Comparison of ENCODE assay signal across 8 cellular contexts in the genomic region with DNA sequence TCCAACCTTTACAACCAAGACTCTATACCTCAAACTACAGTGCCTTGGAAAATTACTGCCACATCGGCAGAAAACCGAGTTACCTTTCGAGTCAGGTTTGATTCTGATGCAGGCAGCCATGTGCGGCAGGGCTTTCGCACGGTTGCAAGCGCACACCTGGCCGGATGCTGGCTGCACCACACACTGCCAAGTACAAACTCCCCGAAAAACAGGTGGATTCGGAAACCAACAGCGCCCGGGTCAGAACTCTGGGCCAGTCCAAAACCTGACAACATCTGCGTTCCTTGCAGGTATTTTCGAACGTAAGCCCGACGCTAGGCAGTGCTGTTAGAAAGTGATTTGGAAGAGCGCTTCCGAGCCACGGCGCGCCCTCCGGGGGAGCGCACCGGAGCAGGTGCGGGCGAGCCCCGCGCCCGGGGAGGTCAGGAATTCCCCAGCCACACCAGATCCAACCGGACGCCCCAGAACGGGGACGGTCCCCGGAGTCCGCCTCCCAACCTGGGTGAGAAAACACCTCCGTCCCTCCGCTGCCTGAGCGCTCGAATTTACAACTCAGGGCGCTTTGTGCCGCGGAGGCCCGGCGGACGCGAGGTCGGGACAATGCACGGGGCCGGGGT. TPM values are rescaled to one million over a fixed set of nuclear protein-coding genes. Genes with fewer than 3 reads are reported as not detected.
DNase-seq lines count a peak whose midpoint lies in the region; TF ChIP-seq lines count a peak whose summit lies in the region.

No MANE protein-coding gene starts in this region.

- H3K27ac ChIP-seq in A673 (ENCODE audit: low read depth, low read length, poor library complexity, severe bottlenecking) = peak overlapping the region; percentile 90
- H3K27ac ChIP-seq in esophagus muscularis mucosa (replicated peaks in 1 of 4) = peak overlapping the region; percentile 79 to 84 (median 82)
- H3K27ac ChIP-seq in parathyroid adenoma = peak overlapping the region; percentile 27

- 0% methylated on average over 8 of the region's 50 CpGs for WGBS in esophagus muscularis mucosa

- H2AFZ ChIP-seq in parathyroid adenoma = peak overlapping the region; percentile 15

- H3K27me3 ChIP-seq in A673 (replicated peaks; ENCODE audit: insufficient read depth, low read depth, low read length, poor library complexity) = no peaks in the 10 kb centered on the region
- no peaks in the 10 kb centered on the region for H3K27me3 ChIP-seq in esophagus muscularis mucosa
- H3K27me3 ChIP-seq in parathyroid adenoma (ENCODE audit: control insufficient read depth, insufficient read depth, low read length) = no peaks in the 10 kb centered on the region

- POLR2A ChIA-PET in A673 (lab: Charles Lee; ENCODE audit: low non-redundant PET) = no interaction called here

- peak; percentile 61 for TF ChIP-seq POLR2A in GM19099 (IDR thresholded peaks at IDR 0.05; ENCODE audit: extremely low read depth, insufficient read length, low read depth)
- no peak for TF ChIP-seq POLR2A in esophagus muscularis mucosa (IDR thresholded peaks at IDR 0.05; ENCODE audit: low read depth)

- DNase-seq in A673 (ENCODE audit: low spot score) (peak; percentile 20), LHCN-M2 (ENCODE audit: low read depth) (peak; percentile 22), activated T-cell treated with anti-CD3 and anti-CD28 coated beads for 24 hours (ENCODE audit: low read depth) (peak; percentile 26), esophagus muscularis mucosa (ENCODE audit: extremely low spot score) (no peak), SK-N-DZ (ENCODE audit: low spot score) (no peak), SW480 (ENCODE audit: low spot score) (no peak)

- H3K9me3 ChIP-seq in A673 (ENCODE audit: low read depth, low read length, poor library complexity, severe bottlenecking) = no peaks in the 10 kb centered on the region
- no peaks in the 10 kb centered on the region for H3K9me3 ChIP-seq in esophagus muscularis mucosa
- no peaks in the 10 kb centered on the region for H3K9me3 ChIP-seq in parathyroid adenoma (ENCODE audit: control insufficient read depth, low read length)

- CTCF ChIA-PET in A673 (lab: Charles Lee) = no interaction called here

- H3K9ac ChIP-seq in parathyroid adenoma = no peak overlapping the region

- peak overlapping the region; percentile 51 for H3K4me2 ChIP-seq in parathyroid adenoma (ENCODE audit: low read length)

- intact Hi-C loops in A673 (cut with micrococcal nuclease; ENCODE audit: unreplicated experiment) (loop anchor here (5.0 kb wide), 1 partner anchor 130 kb away; the partner anchor contains the start of gene HAPSTR1), esophagus muscularis mucosa (cut with DNase I) (loop anchor here (5.0 to 10.0 kb wide), 4 partner anchors 70 to 168 kb away; partner anchors contain the start of genes HAPSTR1, PMM2 and TMEM186)

- no peak for TF ChIP-seq EP300 in esophagus muscularis mucosa (IDR thresholded peaks at IDR 0.05)

- peaks cover 51% of the 10 kb centered on the region for H3K79me2 ChIP-seq in parathyroid adenoma

- H3K4me1 ChIP-seq in A673 (ENCODE audit: insufficient read depth, low read length, poor library complexity, severe bottlenecking) = peaks cover 41% of the 10 kb centered on the region
- H3K4me1 ChIP-seq in esophagus muscularis mucosa = peaks cover 53 to 60% (median 57%) of the 10 kb centered on the region in 4 donors
- H3K4me1 ChIP-seq in parathyroid adenoma = peaks cover 36% of the 10 kb centered on the region

- H3K4me3 ChIP-seq in A673 (ENCODE audit: low read depth, low read length, poor library complexity, severe bottlenecking) = peak overlapping the region; percentile 90
- peak overlapping the region; percentile 68 to 91 (median 85) for H3K4me3 ChIP-seq in esophagus muscularis mucosa
- H3K4me3 ChIP-seq in parathyroid adenoma (ENCODE audit: low read depth, low read length) = peak overlapping the region; percentile 69

- BruUV-seq in A673 (replicated peaks; lab: Mats Ljungman, UMichigan) = no TSS peak

- H3K36me3 ChIP-seq in A673 (ENCODE audit: insufficient read depth, low read length, poor library complexity, severe bottlenecking) (no peaks in the 10 kb centered on the region), esophagus muscularis mucosa (no peaks in the 10 kb centered on the region), parathyroid adenoma (ENCODE audit: control insufficient read depth, insufficient read depth, low read length) (no peaks in the 10 kb centered on the region)

- no peak for TF ChIP-seq CTCF in A673 (conservative IDR thresholded peaks at IDR 0.05; ENCODE audit: low read depth, low read length)
- no peak for TF ChIP-seq CTCF in esophagus muscularis mucosa (IDR thresholded peaks at IDR 0.05)
- no peak for TF ChIP-seq CTCF in parathyroid adenoma (IDR thresholded peaks at IDR 0.05)

RNA-seq across cellular contexts. Expression of gene USP7, which starts 1.2 kb away (rescaled TPM):
- total RNA-seq in A673 (2021) = 228 and 233 TPM in 2 replicates
- total RNA-seq in LHCN-M2 (2014; rRNA removed) = 29.9 and 38.8 TPM in 2 replicates
- polyA plus RNA-seq in LHCN-M2 (2012) = 28.1 TPM
- 10 to 100 TPM; 67.9 to 84.7 (median 73.3) TPM for total RNA-seq in esophagus muscularis mucosa
- 27.9 and 32.5 TPM in 2 replicates for polyA plus RNA-seq in SK-N-DZ (2014; cell fraction: cytosol; rRNA removed)
- polyA plus RNA-seq in SK-N-DZ (2014; cell fraction: nucleus; rRNA removed) = 105 and 115 TPM in 2 replicates

Comparison
In these comparisons a context has a peak if more than half of its experiments do, and no peak if none do; other contexts are left out.
1. DNase-seq: peak in A673 (single experiment), LHCN-M2 (single experiment) and activated T-cell treated with anti-CD3 and anti-CD28 coated beads for 24 hours (single experiment); none in esophagus muscularis mucosa (single experiment), SK-N-DZ (single experiment) and SW480 (single experiment).
2. H3K27ac ChIP-seq: peak in every context shown above with its lines; median percentile 90 in A673; 82 in esophagus muscularis mucosa; 27 in parathyroid adenoma.
3. Peak in every context shown above with its lines, with median percentiles within 50 percentile points of each other: H3K4me3 ChIP-seq.